Comparison of ENCODE assay signal across 8 cellular contexts in the genomic region with DNA sequence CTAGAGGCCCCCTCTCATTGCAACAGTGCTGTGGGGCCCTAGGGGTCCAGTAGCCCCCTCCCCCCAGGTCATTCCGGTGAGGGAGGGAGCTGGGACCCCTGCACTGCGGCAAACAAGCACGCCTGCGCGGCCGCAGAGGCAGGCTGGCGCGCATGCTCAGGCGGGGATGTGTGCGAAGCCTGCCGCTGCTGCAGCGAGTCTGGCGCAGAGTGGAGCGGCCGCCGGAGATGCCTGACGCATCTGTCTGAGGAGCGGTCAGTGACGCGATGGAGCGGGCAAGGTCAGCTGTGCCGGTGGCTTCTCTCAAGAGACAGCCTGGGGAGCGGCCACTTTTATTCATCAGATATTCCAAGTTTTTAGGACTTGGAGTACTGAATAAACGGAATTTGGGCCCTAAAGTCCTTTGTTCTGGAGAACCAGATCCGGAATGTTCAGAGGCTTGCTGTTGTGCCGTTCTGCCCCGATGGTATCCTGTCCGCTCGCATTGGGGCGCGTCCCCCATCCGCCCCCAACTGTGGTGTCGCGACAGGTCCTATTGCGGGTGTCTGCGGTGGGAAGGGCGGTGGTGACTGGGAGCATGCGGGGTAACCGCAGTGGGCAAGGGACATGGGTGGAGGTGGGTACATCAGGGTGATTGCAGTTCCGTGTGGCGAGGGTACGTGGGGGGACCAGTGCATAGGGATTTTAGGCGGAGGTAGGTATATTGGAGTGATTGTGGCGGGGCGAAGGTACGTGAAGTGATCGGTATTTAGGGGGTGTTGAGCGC. TPM values are rescaled to one million over a fixed set of nuclear protein-coding genes. Genes with fewer than 3 reads are reported as not detected.
DNase-seq lines count a peak whose midpoint lies in the region; ATAC-seq, FAIRE-seq and TF ChIP-seq lines count a peak whose summit lies in the region.

Gene SNRPN, plus strand, starts transcription at position 205 of the 766 bp plus-strand sequence. CDS start 19,467 bp downstream, outside the sequence.
Gene SNURF, plus strand, starts transcription at position 205 of the 766 bp plus-strand sequence. Its CDS starts 62 bp downstream, at position 267.

- H3F3A ChIP-seq in GM23248 (ENCODE audit: insufficient read depth) = no peaks in the 10 kb centered on the region

- H3K27me3 ChIP-seq in GM23248 (replicated peaks; ENCODE audit: insufficient read depth) (no peaks in the 10 kb centered on the region), HepG2 (ENCODE audit: control insufficient read depth in 1 of 2, insufficient read depth in 2 of 2, low read length in 2 of 2) (no peaks in the 10 kb centered on the region; a peak in 1 of 5 replicates)

- peak; percentile 85 to 98 for TF ChIP-seq POLR2A in HepG2 (IDR thresholded peaks at IDR 0.05; ENCODE audit: insufficient read depth in 1 of 2, low read depth in 2 of 2, low read length in 2 of 2)

- intact Hi-C loops in dendritic cell treated with granulocyte-macrophage colony-stimulating factor and Interleukin-4, amounts not matched to agents 40 ng/mL and 50 ng/mL, for 4 days (cut with micrococcal nuclease) = loop anchor here (10.0 kb wide), 1 partner anchor 480 kb away; the partner anchor contains the start of gene UBE3A
- intact Hi-C loops in HepG2 (cut with micrococcal nuclease; ENCODE audit: unreplicated experiment) = loop anchor here (2.0 to 5.0 kb wide), 2 partner anchors 32 to 53 kb away; no protein-coding TSS in a partner anchor

- peak within 1 kb of the TSS; percentile 78 for H3K4me3 Mint-ChIP-seq in dendritic cell treated with granulocyte-macrophage colony-stimulating factor and Interleukin-4, amounts not matched to agents 40 ng/mL and 50 ng/mL, for 4 days

- no peaks in the 10 kb centered on the region for H3K36me3 ChIP-seq in GM23248 (ENCODE audit: low read depth)
- no peaks in the 10 kb centered on the region for H3K36me3 ChIP-seq in HepG2 (replicated peaks in 1 of 2; ENCODE audit: control insufficient read depth in 1 of 2, insufficient read depth in 2 of 2, low read length in 2 of 2)

- FAIRE-seq in HepG2 (lab: Jason Lieb, UNC) = no peak

- no peak for TF ChIP-seq RAD21 in HepG2 (CRISPR knock-in tag; IDR thresholded peaks at IDR 0.05)

- H3K27me3 Mint-ChIP-seq in dendritic cell treated with granulocyte-macrophage colony-stimulating factor and Interleukin-4, amounts not matched to agents 40 ng/mL and 50 ng/mL, for 4 days = peaks cover 23% of the 10 kb centered on the region

- H3K4me3 ChIP-seq in GM23248 = peak within 1 kb of the TSS; percentile 88
- peak within 1 kb of the TSS; percentile 82 to 96 (median 90) for H3K4me3 ChIP-seq in HepG2 (replicated peaks in 1 of 3; ENCODE audit: insufficient read depth in 1 of 3, low read depth in 2 of 3, low read length in 3 of 3)

- peak within 1 kb of the TSS; percentile 85 for H3K27ac Mint-ChIP-seq in dendritic cell treated with granulocyte-macrophage colony-stimulating factor and Interleukin-4, amounts not matched to agents 40 ng/mL and 50 ng/mL, for 4 days

- H3K27ac ChIP-seq in GM23248 (peak within 1 kb of the TSS; percentile 91), HepG2 (ENCODE audit: extremely low read length, insufficient read depth, low read length) (peak within 1 kb of the TSS; percentile 76)

- no peaks in the 10 kb centered on the region for H3K4me1 Mint-ChIP-seq in dendritic cell treated with granulocyte-macrophage colony-stimulating factor and Interleukin-4, amounts not matched to agents 40 ng/mL and 50 ng/mL, for 4 days (ENCODE audit: low read depth)

- peak; percentile 23 for DNase-seq in DMS79 (lab: John Stamatoyannopoulos, UW)
- peak; percentile 90 for DNase-seq in GM23248
- DNase-seq in NCI-H1694 treated with DMSO at 0.1 percent for 48 hours (lab: John Stamatoyannopoulos, UW) = peak; percentile 1
- peak; percentile 63 for DNase-seq in activated CD4-positive, alpha-beta T cell treated with anti-CD3 and anti-CD28 coated beads, Interleukin-2, amount 50 U/mL, for 1 hour
- DNase-seq in HepG2 (ENCODE audit: low spot score) = peak; percentile 30
- DNase-seq in stimulated activated CD4-positive, alpha-beta T cell treated with anti-CD3 and anti-CD28 coated beads, Interleukin-2, amount 100 ng/mL, for 4 hours (ENCODE audit: low read depth) = peak; percentile 36
- DNase-seq in HT-29 (ENCODE audit: low spot score) = no peak

- TF ChIP-seq CTCF in HepG2 (CRISPR knock-in tag; IDR thresholded peaks at IDR 0.05) = no peak

- H3K9me3 ChIP-seq in GM23248 (ENCODE audit: low read depth) (no peaks in the 10 kb centered on the region), HepG2 (ENCODE audit: low read length) (peaks cover 32% of the 10 kb centered on the region)

- CTCF ChIA-PET in HepG2 (lab: Yijun Ruan, JAX; ENCODE audit: low intra/inter-chr PET ratio, low total read pairs) = no interaction called here

- in situ Hi-C loops in GM23248 (cut with MboI) = no loop called here
- in situ Hi-C loops in HepG2 (cut with HindIII; ENCODE audit: extremely low pct_ligation_motif_present, low pct_unique_long_range_greater_than_20kb) = no loop called here

- H3K9me3 Mint-ChIP-seq in dendritic cell treated with granulocyte-macrophage colony-stimulating factor and Interleukin-4, amounts not matched to agents 40 ng/mL and 50 ng/mL, for 4 days = peaks cover 27% of the 10 kb centered on the region

- H3K4me1 ChIP-seq in GM23248 (ENCODE audit: insufficient read depth) (no peaks in the 10 kb centered on the region), HepG2 (ENCODE audit: insufficient read depth, low read length) (peaks cover 32% of the 10 kb centered on the region)

- peaks cover 49% of the 10 kb centered on the region for H3K79me2 ChIP-seq in GM23248 (ENCODE audit: insufficient read depth)
- peaks cover 50% of the 10 kb centered on the region for H3K79me2 ChIP-seq in HepG2 (ENCODE audit: insufficient read depth, low read length)

- peak; percentile 75 for ATAC-seq in HepG2

- POLR2A ChIA-PET in HepG2 (lab: Yijun Ruan, JAX) = interaction anchor here (0.5 to 1.2 kb wide), 4 partner anchors 10 to 61 kb away, joined by 3 to 4 read pairs (median 4); no protein-coding TSS in a partner anchor

- H3K36me3 Mint-ChIP-seq in dendritic cell treated with granulocyte-macrophage colony-stimulating factor and Interleukin-4, amounts not matched to agents 40 ng/mL and 50 ng/mL, for 4 days (ENCODE audit: low read depth) = peaks cover 16% of the 10 kb centered on the region

- H3K4me2 ChIP-seq in GM23248 (ENCODE audit: unreplicated experiment) (peak within 1 kb of the TSS; percentile 72), HepG2 (ENCODE audit: low read depth, low read length) (peak within 1 kb of the TSS; percentile 75)

- no peaks in the 10 kb centered on the region for H3K9me2 ChIP-seq in GM23248 (ENCODE audit: insufficient read depth)

- TF ChIP-seq EP300 in HepG2 (IDR thresholded peaks at IDR 0.05; ENCODE audit: low read depth in 2 of 2, low read length in 2 of 2) = no peak
- no peak for TF ChIP-seq EP300 in HepG2 (CRISPR knock-in tag; IDR thresholded peaks at IDR 0.05; ENCODE audit: borderline replicate concordance)

- H3K9ac ChIP-seq in GM23248 (peak within 1 kb of the TSS; percentile 93), HepG2 (ENCODE audit: insufficient read depth, low read depth, low read length) (peak within 1 kb of the TSS; percentile 84)

- peak within 1 kb of the TSS; percentile 92 for H2AFZ ChIP-seq in GM23248
- no peak within 1 kb of the TSS for H2AFZ ChIP-seq in HepG2 (ENCODE audit: low read length)

- whole genome bisulfite sequencing in GM23248 (ENCODE audit: low coverage in 1 of 2, low lambda C conversion rate in 2 of 2, missing lambda C conversion rate in 2 of 2), 2 experiments = 38 to 42% methylated on average over 46 to 48 of the region's 48 CpGs
- 65% methylated on average over 18 of the region's 48 CpGs for WGBS in HepG2 (ENCODE audit: low lambda C conversion rate)

- BruUV-seq in HepG2 (replicated peaks; lab: Mats Ljungman, UMichigan) = no TSS peak

- H4K20me1 ChIP-seq in GM23248 (ENCODE audit: insufficient read depth) (no peaks in the 10 kb centered on the region), HepG2 (ENCODE audit: insufficient read depth, low read length) (peaks cover 12% of the 10 kb centered on the region; the same call in 1 of the 2 replicates)

RNA-seq across cellular contexts. Expression of gene SNRPN, which starts in this region (rescaled TPM):
- 90.3 and 101 TPM in 2 replicates for total RNA-seq in GM23248 (2014; rRNA removed; shearing (Covaris generic))
- 103 and 108 TPM in 2 replicates for polyA plus RNA-seq in GM23248 (2016; fragmentation: Nextera tagmentation; extraction: Ambion mirVana)
- total RNA-seq in HepG2 (2016; rRNA removed; fragmentation: Illumina TruSeq; extraction: Trizol) = 208 and 212 TPM in 2 replicates
- total RNA-seq in HepG2 (2016; cell fraction: cytosol; rRNA removed; fragmentation: Illumina TruSeq; extraction: Trizol; ENCODE audit: low read depth) = 102 and 134 TPM in 2 replicates
- total RNA-seq in HepG2 (2016; cell fraction: insoluble cytoplasmic fraction; rRNA removed; fragmentation: Illumina TruSeq; extraction: Trizol) = 189 and 210 TPM in 2 replicates
- 191 and 246 TPM in 2 replicates for total RNA-seq in HepG2 (2016; cell fraction: membrane; rRNA removed; fragmentation: Illumina TruSeq; extraction: Trizol)
- total RNA-seq in HepG2 (2016; cell fraction: nucleus; rRNA removed; fragmentation: Illumina TruSeq; extraction: Trizol) = 98.0 and 107 TPM in 2 replicates
- polyA plus RNA-seq in HepG2 (2011; rRNA removed) = 133 and 140 TPM in 2 replicates
- polyA plus RNA-seq in HepG2 (2011; cell fraction: cytosol; rRNA removed) = 149 and 162 TPM in 2 replicates
- polyA plus RNA-seq in HepG2 (2011; cell fraction: nucleus; rRNA removed) = 82.0 and 95.1 TPM in 2 replicates
- 126 and 133 TPM in 2 replicates for polyA plus RNA-seq in HepG2 (2012)
- polyA plus RNA-seq in HepG2 (2016; cell fraction: cytosol; fragmentation: Illumina TruSeq; extraction: Trizol; ENCODE audit: low read depth) = 114 and 153 TPM in 2 replicates
- polyA plus RNA-seq in HepG2 (2016; cell fraction: insoluble cytoplasmic fraction; fragmentation: Illumina TruSeq; extraction: Trizol; ENCODE audit: low read depth) = 172 and 194 TPM in 2 replicates
- polyA plus RNA-seq in HepG2 (2016; cell fraction: membrane; fragmentation: Illumina TruSeq; extraction: Trizol; ENCODE audit: low read depth) = 173 and 213 TPM in 2 replicates
- polyA plus RNA-seq in HepG2 (2016; cell fraction: nucleus; fragmentation: Illumina TruSeq; extraction: Trizol; ENCODE audit: insufficient read depth, low read depth) = 136 and 145 TPM in 2 replicates
- 0.49 and 125 TPM in 2 replicates for polyA minus RNA-seq in HepG2 (2011; rRNA and poly(A)+ RNA removed; ENCODE audit: low replicate concordance)
- 56.9 and 65.0 TPM in 2 replicates for polyA minus RNA-seq in HepG2 (2011; cell fraction: cytosol; rRNA and poly(A)+ RNA removed)
- 134 and 139 TPM in 2 replicates for polyA minus RNA-seq in HepG2 (2011; cell fraction: nucleus; rRNA and poly(A)+ RNA removed)
- not detected in 2 replicates for total RNA-seq in HT-29 (2014; rRNA removed; shearing (Covaris generic))

RNA-seq across cellular contexts. Expression of gene SNURF, which starts in this region (rescaled TPM):
- 3.9 TPM in 1 of 2 replicates, not detected in the other for total RNA-seq in GM23248 (2014; rRNA removed; shearing (Covaris generic))
- polyA plus RNA-seq in GM23248 (2016; fragmentation: Nextera tagmentation; extraction: Ambion mirVana) (0.75 and 7.1 TPM in 2 replicates), HepG2 (2011; rRNA removed) (2.1 and 2.4 TPM in 2 replicates)
- 7.6 and 10.2 TPM in 2 replicates for total RNA-seq in HepG2 (2016; rRNA removed; fragmentation: Illumina TruSeq; extraction: Trizol)
- total RNA-seq in HepG2 (2016; cell fraction: cytosol; rRNA removed; fragmentation: Illumina TruSeq; extraction: Trizol; ENCODE audit: low read depth) = 1.5 and 2.2 TPM in 2 replicates
- total RNA-seq in HepG2 (2016; cell fraction: insoluble cytoplasmic fraction; rRNA removed; fragmentation: Illumina TruSeq; extraction: Trizol) = 8.7 and 13.6 TPM in 2 replicates
- total RNA-seq in HepG2 (2016; cell fraction: membrane; rRNA removed; fragmentation: Illumina TruSeq; extraction: Trizol) = 0.93 and 5.9 TPM in 2 replicates
- 19.5 and 20.4 TPM in 2 replicates for total RNA-seq in HepG2 (2016; cell fraction: nucleus; rRNA removed; fragmentation: Illumina TruSeq; extraction: Trizol)
- 1.6 and 3.5 TPM in 2 replicates for polyA plus RNA-seq in HepG2 (2011; cell fraction: cytosol; rRNA removed)
- 1.3 and 3.0 TPM in 2 replicates for polyA plus RNA-seq in HepG2 (2011; cell fraction: nucleus; rRNA removed)
- polyA plus RNA-seq in HepG2 (2012) = 71.6 and 98.2 TPM in 2 replicates
- polyA plus RNA-seq in HepG2 (2016; cell fraction: cytosol; fragmentation: Illumina TruSeq; extraction: Trizol; ENCODE audit: low read depth) = 3.5 and 7.6 TPM in 2 replicates
- 11.7 and 15.8 TPM in 2 replicates for polyA plus RNA-seq in HepG2 (2016; cell fraction: insoluble cytoplasmic fraction; fragmentation: Illumina TruSeq; extraction: Trizol; ENCODE audit: low read depth)
- 2.1 and 4.6 TPM in 2 replicates for polyA plus RNA-seq in HepG2 (2016; cell fraction: membrane; fragmentation: Illumina TruSeq; extraction: Trizol; ENCODE audit: low read depth)
- 5.9 and 6.6 TPM in 2 replicates for polyA plus RNA-seq in HepG2 (2016; cell fraction: nucleus; fragmentation: Illumina TruSeq; extraction: Trizol; ENCODE audit: insufficient read depth, low read depth)
- polyA minus RNA-seq in HepG2 (2011; rRNA and poly(A)+ RNA removed; ENCODE audit: low replicate concordance) = 5.2 TPM in 1 of 2 replicates, not detected in the other
- polyA minus RNA-seq in HepG2 (2011; cell fraction: cytosol; rRNA and poly(A)+ RNA removed) = 5.1 and 8.9 TPM in 2 replicates
- 46.2 and 51.5 TPM in 2 replicates for polyA minus RNA-seq in HepG2 (2011; cell fraction: nucleus; rRNA and poly(A)+ RNA removed)
- total RNA-seq in HT-29 (2014; rRNA removed; shearing (Covaris generic)) = not detected in 2 replicates

Comparison
In these comparisons a context has a peak if more than half of its experiments do, and no peak if none do; other contexts are left out.
1. RNA of gene SNRPN (total RNA-seq): 98.0 to 246 TPM in HepG2 and 90.3 to 101 TPM in GM23248; not detected in HT-29; every median in the first group is over 10 times any median in the second.